22 cellular contexts compared by ENCODE assay signal in the genomic region with DNA sequence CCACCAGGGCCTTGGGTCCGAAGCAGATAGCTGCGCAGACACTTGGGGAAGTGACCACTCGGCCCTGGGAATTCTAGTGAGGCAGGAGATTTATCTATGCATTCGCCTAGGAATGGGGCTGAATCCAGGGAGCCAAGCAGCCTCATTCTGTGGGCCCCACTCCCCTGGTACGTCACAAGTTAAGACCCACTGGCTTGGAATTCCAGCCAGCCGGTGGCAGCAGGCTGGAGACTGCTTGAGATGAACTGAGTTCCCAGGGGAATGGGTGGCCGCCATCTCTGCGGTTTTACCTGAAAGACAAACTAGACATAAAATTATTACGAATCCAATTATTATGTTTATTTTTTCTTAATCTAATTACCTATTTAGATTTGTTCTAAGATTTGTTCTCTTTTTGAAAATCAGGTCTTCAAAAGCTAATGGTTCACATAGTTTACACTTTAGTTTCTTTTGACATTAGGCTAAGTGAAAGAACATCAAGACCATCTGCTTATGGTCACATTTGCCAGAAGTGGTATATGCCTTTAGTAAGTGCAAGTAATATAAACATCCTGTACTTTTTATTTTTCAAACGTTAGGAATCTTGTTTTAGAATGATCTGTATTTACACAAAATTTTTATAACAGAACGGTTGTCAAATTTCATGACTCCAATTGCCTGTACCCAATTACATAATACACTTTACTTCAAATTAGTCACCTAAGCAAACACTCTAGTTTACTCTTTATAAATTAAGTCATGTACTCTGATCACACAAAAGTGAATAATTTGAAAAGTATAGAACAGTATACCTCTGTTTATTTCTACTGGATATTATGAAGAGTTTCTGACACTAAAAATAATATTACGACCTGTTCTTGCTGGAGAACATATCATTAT.
DNase-seq lines count a peak whose midpoint lies in the region; ATAC-seq, FAIRE-seq and TF ChIP-seq lines count a peak whose summit lies in the region.
"Had no signal": no experiment of that assay in that cellular context is flagged by ENCODE, and none has a peak within 500 bp of the region (broad histone marks: within the 10 kb centered on the region; RNA-seq: fewer than 3 reads in every experiment).

No MANE protein-coding gene starts in this region.

- FAIRE-seq in frontal cortex (lab: Jason Lieb, UNC) = no peak

- DNase-seq in NCI-H1092 treated with DMSO at 0.1 percent for 48 hours (lab: John Stamatoyannopoulos, UW) = peak; percentile 51
- no peak for DNase-seq in NCI-H1092 (lab: John Stamatoyannopoulos, UW)
- DNase-seq in NCI-H2196 (lab: John Stamatoyannopoulos, UW; ENCODE audit: unreplicated experiment) = peak; percentile 21
- DNase-seq in colonic mucosa = no peak
- no peak for DNase-seq in frontal cortex (ENCODE audit: low spot score in 2 of 2)
- DNase-seq: activated B cell treated with CpG ODN at 0.5 μM for 24 hours, adrenal gland, DMS79 treated with DMSO at 0.1 percent for 48 hours, GOT3, immature natural killer cell, KBM-7, mammary epithelial cell, psoas muscle, spleen had no signal

- H3K4me3 ChIP-seq in colonic mucosa = no peak overlapping the region
- no peak overlapping the region for H3K4me3 ChIP-seq in stomach smooth muscle (ENCODE audit: low read length in 2 of 2)
- H3K4me3 ChIP-seq: adrenal gland; BLaER1 treated with 17β-estradiol and CSF1 and Interleukin-3, amounts not matched to agents 10 nM and 100 nM; cardiac muscle cell; esophagus muscularis mucosa; psoas muscle; spleen; tibial nerve had no signal

- H3K4me1 ChIP-seq in colonic mucosa = no peaks in the 10 kb centered on the region
- no peaks in the 10 kb centered on the region for H3K4me1 ChIP-seq in stomach smooth muscle (ENCODE audit: control insufficient read depth, insufficient read depth, low read length)
- H3K4me1 ChIP-seq: adrenal gland, esophagus muscularis mucosa, psoas muscle, spleen, tibial nerve had no signal

- intact Hi-C loops in colonic mucosa (cut with DNase I) = no loop called here

- ATAC-seq in GM18498 (IDR thresholded peaks at IDR 0.05; ENCODE audit: unreplicated experiment) = no peak
- no peak for ATAC-seq in GM18867 (IDR thresholded peaks at IDR 0.05; ENCODE audit: unreplicated experiment)
- ATAC-seq: psoas muscle; stimulated activated memory B cell treated with anti-CD40 and anti-IgM and Interleukin-4, amounts not matched to agents 10 μg/mL and 1 μg/mL and 100 μg/mL, for 72 hours had no signal

- H3K9me3 ChIP-seq in colonic mucosa (no peaks in the 10 kb centered on the region), stomach smooth muscle (ENCODE audit: control insufficient read depth in 2 of 2, low read length in 2 of 2) (peaks cover 0 to 4% of the 10 kb centered on the region in 2 donors)
- H3K9me3 ChIP-seq: adrenal gland, psoas muscle, tibial nerve had no signal

- H3K36me3 ChIP-seq in colonic mucosa (no peaks in the 10 kb centered on the region), stomach smooth muscle (ENCODE audit: control insufficient read depth in 2 of 2, insufficient read depth in 2 of 2, low read length in 2 of 2) (no peaks in the 10 kb centered on the region)
- H3K36me3 ChIP-seq: adrenal gland; BLaER1 treated with 17β-estradiol and CSF1 and Interleukin-3, amounts not matched to agents 10 nM and 100 nM; cardiac muscle cell; esophagus muscularis mucosa; spleen; tibial nerve had no signal

- TF ChIP-seq CTCF in colonic mucosa (IDR thresholded peaks at IDR 0.05) = no peak

- H3K27me3 ChIP-seq in colonic mucosa = no peaks in the 10 kb centered on the region
- no peaks in the 10 kb centered on the region for H3K27me3 ChIP-seq in stomach smooth muscle (ENCODE audit: control insufficient read depth in 1 of 2, insufficient read depth in 2 of 2, low read length in 2 of 2)
- H3K27me3 ChIP-seq: adrenal gland; BLaER1 treated with 17β-estradiol and CSF1 and Interleukin-3, amounts not matched to agents 10 nM and 100 nM; cardiac muscle cell; esophagus muscularis mucosa; spleen; tibial nerve had no signal

- H3K27ac ChIP-seq in colonic mucosa (peak overlapping the region; percentile 25), stomach smooth muscle (ENCODE audit: low read length) (peak overlapping the region; percentile 6)
- H3K27ac ChIP-seq: adrenal gland; BLaER1 treated with 17β-estradiol and CSF1 and Interleukin-3, amounts not matched to agents 10 nM and 100 nM; cardiac muscle cell; esophagus muscularis mucosa; psoas muscle; spleen; tibial nerve had no signal

- no peak overlapping the region for H3K9ac ChIP-seq in colonic mucosa (ENCODE audit: low read depth in 2 of 2, low read length in 2 of 2)
- H3K9ac ChIP-seq in stomach smooth muscle (ENCODE audit: low read length in 2 of 2) = no peak overlapping the region
- H3K9ac ChIP-seq: BLaER1 treated with 17β-estradiol and CSF1 and Interleukin-3, amounts not matched to agents 10 nM and 100 nM had no signal

Comparison
In these comparisons a context has a peak if more than half of its experiments do, and no peak if none do; other contexts are left out.
1. DNase-seq: peak in NCI-H1092 treated with DMSO at 0.1 percent for 48 hours (single experiment) and NCI-H2196 (single experiment); none in NCI-H1092 (single experiment), colonic mucosa (single experiment) and frontal cortex (0 of 2).